Comparison of ENCODE assay signal across 28 cellular contexts in the genomic region with DNA sequence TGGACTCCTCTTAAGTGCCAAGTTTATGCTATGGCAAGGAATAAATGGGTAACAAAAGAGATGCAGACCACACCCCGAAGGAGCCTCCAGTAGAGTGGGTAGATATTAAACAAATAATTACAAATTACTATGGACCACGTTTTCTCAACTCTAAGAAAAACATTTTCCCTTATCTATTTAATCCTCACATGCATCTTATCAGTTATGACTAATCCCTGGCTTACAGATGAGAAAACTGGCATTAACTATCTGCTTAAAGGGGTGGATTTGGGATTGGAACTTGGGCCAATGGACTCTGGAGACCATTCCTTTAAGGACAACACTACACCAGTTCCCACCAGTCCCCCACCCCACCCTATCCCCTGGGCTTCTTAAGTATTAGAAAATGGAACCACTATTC. TPM values are rescaled to one million over a fixed set of nuclear protein-coding genes. Genes with fewer than 3 reads are reported as not detected.
"Had no signal": no experiment of that assay in that cellular context is flagged by ENCODE, and none has a peak within 500 bp of the region (broad histone marks: within the 10 kb centered on the region; RNA-seq: fewer than 3 reads in every experiment).

No MANE protein-coding gene starts in this region.

- H3K9me3 Mint-ChIP-seq: activated CD4-positive, alpha-beta memory T cell treated with anti-CD3 and anti-CD28 coated beads, Interleukin-2, amount 10 ng/mL, durations not matched to agents 7 days and 5 days; activated CD4-positive, alpha-beta T cell treated with anti-CD3 and anti-CD28 coated beads, Interleukin-2, amount 10 ng/mL, durations not matched to agents 7 days and 5 days; activated T-cell treated with anti-CD3 and anti-CD28 coated beads, Interleukin-2, amount 50 U/mL, for 24 hours; activated T-cell treated with anti-CD3 and anti-CD28 coated beads, Interleukin-2, amount 50 U/mL, for 72 hours; brain; WTC11 had no signal

- H3K4me3 Mint-ChIP-seq: activated CD4-positive, alpha-beta memory T cell treated with anti-CD3 and anti-CD28 coated beads, Interleukin-2, amount 10 ng/mL, durations not matched to agents 7 days and 5 days; activated CD4-positive, alpha-beta T cell treated with anti-CD3 and anti-CD28 coated beads, Interleukin-2, amount 10 ng/mL, durations not matched to agents 7 days and 5 days; activated naive CD8-positive, alpha-beta T cell; activated T-cell treated with anti-CD3 and anti-CD28 coated beads, Interleukin-2, amount 50 U/mL, for 24 hours; activated T-cell treated with anti-CD3 and anti-CD28 coated beads, Interleukin-2, amount 50 U/mL, for 72 hours; brain; WTC11 had no signal

- H3K27ac Mint-ChIP-seq: activated CD4-positive, alpha-beta memory T cell treated with anti-CD3 and anti-CD28 coated beads, Interleukin-2, amount 10 ng/mL, durations not matched to agents 7 days and 5 days; activated CD4-positive, alpha-beta T cell treated with anti-CD3 and anti-CD28 coated beads, Interleukin-2, amount 10 ng/mL, durations not matched to agents 7 days and 5 days; activated naive CD8-positive, alpha-beta T cell; activated T-cell treated with anti-CD3 and anti-CD28 coated beads, Interleukin-2, amount 50 U/mL, for 24 hours; activated T-cell treated with anti-CD3 and anti-CD28 coated beads, Interleukin-2, amount 50 U/mL, for 72 hours had no signal

- H3K9me3 ChIP-seq: ascending aorta, breast epithelium, colonic mucosa, esophagus squamous epithelium, gastroesophageal sphincter had no signal

- ATAC-seq: activated T-cell treated with anti-CD3 and anti-CD28 coated beads, Interleukin-2, amount 50 U/mL, for 72 hours; gastroesophageal sphincter; WTC11 had no signal

- H3K36me3 ChIP-seq: ascending aorta, breast epithelium, cardiac muscle cell, colonic mucosa, esophagus squamous epithelium, gastroesophageal sphincter had no signal

- H3K27me3 ChIP-seq: ascending aorta, breast epithelium, colonic mucosa, esophagus squamous epithelium, gastroesophageal sphincter had no signal

- DNase-seq: activated CD4-positive, alpha-beta memory T cell treated with anti-CD3 and anti-CD28 coated beads, Interleukin-2, amount 10 ng/mL, durations not matched to agents 7 days and 5 days; activated CD4-positive, alpha-beta T cell treated with anti-CD3 and anti-CD28 coated beads for 1 hour; activated CD4-positive, alpha-beta T cell treated with anti-CD3 and anti-CD28 coated beads for 4 hours; activated CD4-positive, alpha-beta T cell treated with anti-CD3 and anti-CD28 coated beads, Interleukin-2, amount 10 ng/mL, durations not matched to agents 7 days and 5 days; activated CD4-positive, alpha-beta T cell treated with anti-CD3 and anti-CD28 coated beads, Interleukin-2, amount 50 U/mL, for 4 hours; activated CD8-positive, alpha-beta memory T cell treated with anti-CD3 and anti-CD28 coated beads, Interleukin-2, amount 50 U/mL, for 48 hours; activated effector memory CD4-positive, alpha-beta T cell treated with Interleukin-2 at 50 U/mL for 16 hours; activated gamma-delta T cell treated with Interleukin-2 at 50 U/mL for 16 hours; activated naive CD4-positive, alpha-beta T cell treated with anti-CD3 and anti-CD28 coated beads, Interleukin-2, amount 50 U/mL, for 16 hours; activated naive CD4-positive, alpha-beta T cell treated with Interleukin-2 at 50 U/mL for 16 hours; activated T-cell treated with anti-CD3 and anti-CD28 coated beads for 4 hours; activated T-cell treated with anti-CD3 and anti-CD28 coated beads, Interleukin-2, amount 50 U/mL, for 24 hours; activated T-cell treated with anti-CD3 and anti-CD28 coated beads, Interleukin-2, amount 50 U/mL, for 72 hours; central memory CD4-positive, alpha-beta T cell; cerebellar nuclear complex; colonic mucosa; effector CD8-positive, alpha-beta T cell; esophagus squamous epithelium; foreskin melanocyte; T-helper 2 cell had no signal

- H3K4me3 ChIP-seq: ascending aorta, breast epithelium, cardiac muscle cell, colonic mucosa, esophagus squamous epithelium, gastroesophageal sphincter had no signal

- H3K4me1 Mint-ChIP-seq: activated CD4-positive, alpha-beta memory T cell treated with anti-CD3 and anti-CD28 coated beads, Interleukin-2, amount 10 ng/mL, durations not matched to agents 7 days and 5 days; activated CD4-positive, alpha-beta T cell treated with anti-CD3 and anti-CD28 coated beads, Interleukin-2, amount 10 ng/mL, durations not matched to agents 7 days and 5 days had no signal

- H3K36me3 Mint-ChIP-seq: activated naive CD8-positive, alpha-beta T cell; brain; WTC11 had no signal

- H3K4me1 ChIP-seq: ascending aorta, breast epithelium, colonic mucosa, esophagus squamous epithelium, gastroesophageal sphincter had no signal

- H3K27ac ChIP-seq: ascending aorta, breast epithelium, cardiac muscle cell, colonic mucosa, esophagus squamous epithelium, gastroesophageal sphincter had no signal

RNA-seq across cellular contexts. Expression of a gene that starts 26.3 kb away (rescaled TPM):
- total RNA-seq: activated CD4-positive, alpha-beta memory T cell treated with anti-CD3 and anti-CD28 coated beads, Interleukin-2, amount 10 ng/mL, durations not matched to agents 7 days and 5 days; activated CD4-positive, alpha-beta T cell treated with anti-CD3 and anti-CD28 coated beads, Interleukin-2, amount 10 ng/mL, durations not matched to agents 7 days and 5 days; activated T-cell treated with anti-CD3 and anti-CD28 coated beads, Interleukin-2, amount 50 U/mL, for 72 hours; T-helper 1 cell treated with Interleukin-12 subunit alpha and Interleukin-12 subunit beta and Interleukin-4 antibody, amounts not matched to agents 30 ng/mL and 1 ng/mL, for 36 hours had no signal
